ENCODE assay signal across 30 cellular contexts in the genomic region with DNA sequence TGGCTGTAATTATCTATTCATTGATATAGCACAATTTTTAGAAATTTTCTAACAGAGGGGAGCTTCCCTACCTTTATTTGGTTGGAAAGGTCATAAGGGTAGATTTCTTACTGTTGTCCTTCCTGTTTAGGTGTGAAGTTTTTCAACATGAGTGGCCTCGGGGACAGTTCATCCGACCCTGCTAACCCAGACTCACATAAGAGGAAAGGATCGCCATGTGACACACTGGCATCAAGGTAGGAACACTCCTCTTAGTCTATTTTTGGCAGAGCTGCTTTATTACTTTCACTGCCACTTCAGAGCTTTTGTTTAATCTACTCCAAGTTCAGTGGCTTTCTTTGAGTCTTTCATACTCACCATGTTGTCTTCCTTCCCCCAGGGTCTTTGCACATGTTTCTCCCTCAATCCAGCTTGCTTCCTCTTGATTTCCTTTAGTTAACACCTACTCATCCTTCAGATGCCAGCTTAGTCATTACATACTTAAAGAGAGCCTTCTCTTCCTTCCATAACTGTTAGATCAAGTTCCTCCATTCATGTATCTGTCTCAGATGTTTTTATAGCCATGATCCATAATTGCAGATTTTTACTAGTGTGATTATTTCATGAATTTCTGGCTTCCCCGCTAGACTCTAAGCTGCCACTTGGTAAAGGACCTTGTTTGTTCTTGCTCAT.
DNase-seq lines count a peak whose midpoint lies in the region; ATAC-seq and TF ChIP-seq lines count a peak whose summit lies in the region.
"Had no signal": no experiment of that assay in that cellular context is flagged by ENCODE, and none has a peak within 500 bp of the region (broad histone marks: within the 10 kb centered on the region; RNA-seq: fewer than 3 reads in every experiment).

No MANE protein-coding gene starts in this region.

- H3K4me1 Mint-ChIP-seq in activated T-helper 17 cell treated with anti-CD3 and anti-CD28 coated beads, Interleukin-2, amount 50 U/mL, for 72 hours = peaks cover 15% of the 10 kb centered on the region

- peaks cover 16% of the 10 kb centered on the region for H3K36me3 Mint-ChIP-seq in activated T-helper 17 cell treated with anti-CD3 and anti-CD28 coated beads, Interleukin-2, amount 50 U/mL, for 72 hours (ENCODE audit: low read depth)
- H3K36me3 Mint-ChIP-seq: neural progenitor cell had no signal

- intact Hi-C loops in left lung (cut with DNase I) = no loop called here

- ATAC-seq in activated T-helper 17 cell treated with anti-CD3 and anti-CD28 coated beads, Interleukin-2, amount 50 U/mL, for 72 hours (replicated peaks) = no peak
- ATAC-seq in left lung (peak; percentile 72), GM21737 (IDR thresholded peaks at IDR 0.05; ENCODE audit: unreplicated experiment) (no peak)
- ATAC-seq: sciatic nerve; stimulated activated naive B cell treated with anti-CD40 and anti-IgM and Interleukin-4, amounts not matched to agents 10 μg/mL and 1 μg/mL and 100 μg/mL, for 72 hours had no signal

- no peaks in the 10 kb centered on the region for H3K9me3 ChIP-seq in left lung
- H3K9me3 ChIP-seq: MG63, suprapubic skin had no signal

- H3K27ac ChIP-seq in left lung = no peak overlapping the region
- H3K27ac ChIP-seq: PC-9, suprapubic skin, VCaP had no signal

- no peak overlapping the region for H3K4me3 Mint-ChIP-seq in activated T-helper 17 cell treated with anti-CD3 and anti-CD28 coated beads, Interleukin-2, amount 50 U/mL, for 72 hours
- H3K4me3 Mint-ChIP-seq: activated CD4-positive, alpha-beta T cell treated with anti-CD3 and anti-CD28 coated beads, Interleukin-2, amount 10 ng/mL, durations not matched to agents 24 days and 14 days; CD4-positive, alpha-beta T cell; neural progenitor cell; stimulated activated naive B cell treated with anti-CD40 and anti-IgM and Interleukin-4, amounts not matched to agents 10 μg/mL and 1 μg/mL and 100 μg/mL, for 72 hours had no signal

- TF ChIP-seq CTCF in left lung (IDR thresholded peaks at IDR 0.05) = no peak

- H3K27me3 Mint-ChIP-seq in activated T-helper 17 cell treated with anti-CD3 and anti-CD28 coated beads, Interleukin-2, amount 50 U/mL, for 72 hours = no peaks in the 10 kb centered on the region
- H3K27me3 Mint-ChIP-seq: activated CD4-positive, alpha-beta T cell treated with anti-CD3 and anti-CD28 coated beads, Interleukin-2, amount 10 ng/mL, durations not matched to agents 24 days and 14 days; CD4-positive, alpha-beta T cell; stimulated activated naive B cell treated with anti-CD40 and anti-IgM and Interleukin-4, amounts not matched to agents 10 μg/mL and 1 μg/mL and 100 μg/mL, for 72 hours had no signal

- H3K27ac Mint-ChIP-seq in activated T-helper 17 cell treated with anti-CD3 and anti-CD28 coated beads, Interleukin-2, amount 50 U/mL, for 72 hours = peak overlapping the region; percentile 38
- H3K27ac Mint-ChIP-seq: activated CD4-positive, alpha-beta T cell treated with anti-CD3 and anti-CD28 coated beads, Interleukin-2, amount 10 ng/mL, durations not matched to agents 24 days and 14 days; CD4-positive, alpha-beta T cell; neural progenitor cell; stimulated activated naive B cell treated with anti-CD40 and anti-IgM and Interleukin-4, amounts not matched to agents 10 μg/mL and 1 μg/mL and 100 μg/mL, for 72 hours had no signal

- peaks cover 0 to 10% of the 10 kb centered on the region in 2 donors for H3K36me3 ChIP-seq in left lung
- H3K36me3 ChIP-seq: MG63, neural progenitor cell had no signal

- no peak overlapping the region for H3K4me3 ChIP-seq in left lung
- H3K4me3 ChIP-seq: lung, MG63, neural progenitor cell, PC-9, suprapubic skin had no signal

- peaks cover 0 to 4% of the 10 kb centered on the region in 2 donors for H3K4me1 ChIP-seq in left lung
- H3K4me1 ChIP-seq: suprapubic skin had no signal

- H3K27me3 ChIP-seq in left lung = no peaks in the 10 kb centered on the region
- H3K27me3 ChIP-seq: MG63, neural progenitor cell, suprapubic skin had no signal

- H3K9me3 Mint-ChIP-seq in activated T-helper 17 cell treated with anti-CD3 and anti-CD28 coated beads, Interleukin-2, amount 50 U/mL, for 72 hours = no peaks in the 10 kb centered on the region
- H3K9me3 Mint-ChIP-seq: activated CD4-positive, alpha-beta T cell treated with anti-CD3 and anti-CD28 coated beads, Interleukin-2, amount 10 ng/mL, durations not matched to agents 24 days and 14 days; CD4-positive, alpha-beta T cell; neural progenitor cell had no signal

- DNase-seq in NCI-H510A treated with DMSO at 0.1 percent for 48 hours (lab: John Stamatoyannopoulos, UW) (peak; percentile 17), NCI-H510A (lab: John Stamatoyannopoulos, UW) (no peak), left lung (no peak), SHP77 (lab: John Stamatoyannopoulos, UW) (no peak), cerebellum (ENCODE audit: low spot score) (no peak), DMS153 (lab: John Stamatoyannopoulos, UW) (no peak)
- DNase-seq: activated CD4-positive, alpha-beta T cell treated with anti-CD3 and anti-CD28 coated beads, Interleukin-2, amount 10 ng/mL, durations not matched to agents 24 days and 14 days; activated naive CD4-positive, alpha-beta T cell; activated T-cell treated with anti-CD3 and anti-CD28 coated beads, Interleukin-2, amount 50 U/mL, for 48 hours; CD4-positive, alpha-beta T cell; cerebellar nuclear complex; islet precursor cell; KBM-7; MG63; NCI-H2081 treated with DMSO at 0.1 percent for 48 hours; NCI-H524; NK-92 treated with Interleukin-12 subunit alpha and Interleukin-12 subunit beta, amount 100 ng/mL, for 24 hours; PC-9; posterior cingulate gyrus; SIG-M5; stimulated activated naive B cell treated with anti-CD40 and anti-IgM and Interleukin-4, amounts not matched to agents 10 μg/mL and 1 μg/mL and 100 μg/mL, for 72 hours; SW 1271; T-helper 9 cell had no signal
